In genomic region chr3:100492810-100493140, GRCh38 we compare ENCODE assay signal across 8 cellular contexts. TPM values are rescaled to one million over a fixed set of nuclear protein-coding genes. Genes with fewer than 3 reads are reported as not detected.
A peak's percentile ranks its signal among the peaks of the same experiment; 100 is the strongest.
DNase-seq lines count a peak whose midpoint lies in the region; ATAC-seq, FAIRE-seq and TF ChIP-seq lines count a peak whose summit lies in the region.

No MANE protein-coding gene starts in this region.

- H3K4me1 ChIP-seq in mesenchymal stem cell (ENCODE audit: control insufficient read depth, insufficient read depth, low read depth, low read length): peaks cover 2% of the 10 kb centered on the region

- no peak for TF ChIP-seq CTCF in MCF 10A (IDR thresholded peaks at IDR 0.05; ENCODE audit: unreplicated experiment)
- no peak for TF ChIP-seq CTCF in D721Med (IDR thresholded peaks at IDR 0.05; ENCODE audit: insufficient read depth, missing control alignments)

- no peak overlapping the region for H4K8ac ChIP-seq in mesenchymal stem cell (ENCODE audit: low read length)

- H3K9ac ChIP-seq in mesenchymal stem cell (ENCODE audit: low read length): peak overlapping the region; percentile 95

- intact Hi-C loops in Right ventricle myocardium inferior (cut with DNase I): loop anchor here (5.0 kb wide), 1 partner anchor 90 kb away; the partner anchor contains the start of genes LNP1 and TOMM70
- intact Hi-C loops in left cardiac atrium (cut with DNase I): loop anchor here in 1 of 2 donors (5.0 kb wide), 1 partner anchor 90 kb away; the partner anchor contains the start of genes LNP1 and TOMM70
- intact Hi-C loops in MCF 10A (cut with micrococcal nuclease): loop anchor here (2.0 kb wide), 1 partner anchor 64 kb away; no protein-coding TSS in a partner anchor

- no peak overlapping the region for H4K91ac ChIP-seq in mesenchymal stem cell (ENCODE audit: low read length)

- CTCF ChIA-PET in MCF 10A (lab: Yijun Ruan, JAX): interaction anchor here (0.5 to 1.2 kb wide), 10 partner anchors 14 to 1041 kb away, joined by 3 to 7 read pairs (median 3); no protein-coding TSS in a partner anchor

- no peak overlapping the region for H3K14ac ChIP-seq in mesenchymal stem cell (ENCODE audit: low read length in 2 of 2)

- no peaks in the 10 kb centered on the region for H3K36me3 Mint-ChIP-seq in MCF 10A (ENCODE audit: insufficient read depth, unreplicated experiment)

- peak overlapping the region; percentile 82 for H3K27ac Mint-ChIP-seq in MCF 10A (ENCODE audit: low read depth, unreplicated experiment)

- no peak for FAIRE-seq in D721Med (lab: Jason Lieb, UNC)

- peak overlapping the region; percentile 83 for H3K4me2 ChIP-seq in mesenchymal stem cell (ENCODE audit: low read length, poor library complexity, severe bottlenecking)

- peak overlapping the region; percentile 56 for H3K27ac ChIP-seq in mesenchymal stem cell (ENCODE audit: low read length, poor library complexity, severe bottlenecking)

- peaks cover 14% of the 10 kb centered on the region for H3K4me1 Mint-ChIP-seq in MCF 10A (ENCODE audit: insufficient read depth, unreplicated experiment)

- 0% methylated on average over 1 of the region's 6 CpGs for WGBS in mesenchymal stem cell

- H3K4ac ChIP-seq in mesenchymal stem cell (ENCODE audit: low read depth in 1 of 2, low read length in 2 of 2): no peak overlapping the region

- H3K36me3 ChIP-seq in mesenchymal stem cell (ENCODE audit: control insufficient read depth in 1 of 2, insufficient read depth in 2 of 2, low read depth in 1 of 2, low read length in 2 of 2): no peaks in the 10 kb centered on the region

- no peaks in the 10 kb centered on the region for H3K9me3 Mint-ChIP-seq in MCF 10A (ENCODE audit: unreplicated experiment)

- POLR2A ChIA-PET in MCF 10A (lab: Yijun Ruan, JAX): interaction anchor here (0.6 to 1.5 kb wide), 20 partner anchors 13 to 1501 kb away, joined by 3 to 8 read pairs (median 3); partner anchors contain the start of gene LNP1

- no peak overlapping the region for H2AK5ac ChIP-seq in mesenchymal stem cell (ENCODE audit: low read length, severe bottlenecking)

- no peaks in the 10 kb centered on the region for H3K27me3 Mint-ChIP-seq in MCF 10A (ENCODE audit: insufficient read depth, unreplicated experiment)

- TSS peak; percentile 85 for BruUV-seq in MCF 10A (replicated peaks; lab: Mats Ljungman, UMichigan)

- peak; percentile 8 for ATAC-seq in Right ventricle myocardium inferior
- no peak for ATAC-seq in left cardiac atrium
- no peak for ATAC-seq in GM21619 (IDR thresholded peaks at IDR 0.05; ENCODE audit: unreplicated experiment)
- ATAC-seq in HG03442 (IDR thresholded peaks at IDR 0.05; ENCODE audit: unreplicated experiment): no peak

- H2BK15ac ChIP-seq in mesenchymal stem cell (ENCODE audit: low read depth, poor library complexity, severe bottlenecking): no peak overlapping the region

- no peak overlapping the region for H2AFZ ChIP-seq in mesenchymal stem cell (ENCODE audit: low read depth, low read length)

- H3K23ac ChIP-seq in mesenchymal stem cell (ENCODE audit: low read length in 2 of 2): no peak overlapping the region

- H3K79me1 ChIP-seq in mesenchymal stem cell (replicated peaks; ENCODE audit: low read length, poor library complexity, severe bottlenecking): peaks cover 12% of the 10 kb centered on the region

- no peaks in the 10 kb centered on the region for H3K9me3 ChIP-seq in mesenchymal stem cell (ENCODE audit: control insufficient read depth, low read length)

- H2BK5ac ChIP-seq in mesenchymal stem cell (ENCODE audit: low read depth, low read length, poor library complexity, severe bottlenecking): no peak overlapping the region

- H2BK12ac ChIP-seq in mesenchymal stem cell (ENCODE audit: low read length in 2 of 2): no peak overlapping the region

- H3K27me3 ChIP-seq in mesenchymal stem cell (ENCODE audit: control insufficient read depth in 1 of 2, insufficient read depth in 1 of 2, low read length in 2 of 2): no peaks in the 10 kb centered on the region

- peak overlapping the region; percentile 55 to 83 for H3K4me3 ChIP-seq in mesenchymal stem cell (ENCODE audit: insufficient read depth in 1 of 2, low read depth in 1 of 2, low read length in 2 of 2)

- H3K18ac ChIP-seq in mesenchymal stem cell (ENCODE audit: low read depth in 1 of 2, low read length in 2 of 2): peak overlapping the region in 1 of 2 experiments; percentile 40

- no peak overlapping the region for H2BK120ac ChIP-seq in mesenchymal stem cell (ENCODE audit: low read depth, low read length)

- no peak for DNase-seq in Right ventricle myocardium inferior (ENCODE audit: missing footprints)
- DNase-seq in left cardiac atrium: no peak
- no peak for DNase-seq in MCF 10A (ENCODE audit: unreplicated experiment)
- no peak for DNase-seq in mesenchymal stem cell
- DNase-seq in stimulated activated CD4-positive, alpha-beta T cell treated with anti-CD3 and anti-CD28 coated beads, Interleukin-1b, Interleukin-23, amount 100 ng/mL, for 48 hours: no peak
- no peak for DNase-seq in D721Med (ENCODE audit: insufficient read length, low spot score)

- peak overlapping the region; percentile 82 for H3K4me3 Mint-ChIP-seq in MCF 10A (ENCODE audit: unreplicated experiment)

RNA-seq across cellular contexts. Expression of gene TMEM45A, which starts 0.4 kb away (rescaled TPM):
- total RNA-seq in Right ventricle myocardium inferior (8.0 TPM), left cardiac atrium (10 to 100 TPM; 12.3 to 15.3 TPM), MCF 10A (2022) (4.1 and 8.0 TPM in 2 replicates)
- polyA plus RNA-seq in mesenchymal stem cell (2013, experiment 1 of 2): 23.8 TPM
- 26.0 TPM for polyA plus RNA-seq in mesenchymal stem cell (2013, experiment 2 of 2)
